In the genomic region with DNA sequence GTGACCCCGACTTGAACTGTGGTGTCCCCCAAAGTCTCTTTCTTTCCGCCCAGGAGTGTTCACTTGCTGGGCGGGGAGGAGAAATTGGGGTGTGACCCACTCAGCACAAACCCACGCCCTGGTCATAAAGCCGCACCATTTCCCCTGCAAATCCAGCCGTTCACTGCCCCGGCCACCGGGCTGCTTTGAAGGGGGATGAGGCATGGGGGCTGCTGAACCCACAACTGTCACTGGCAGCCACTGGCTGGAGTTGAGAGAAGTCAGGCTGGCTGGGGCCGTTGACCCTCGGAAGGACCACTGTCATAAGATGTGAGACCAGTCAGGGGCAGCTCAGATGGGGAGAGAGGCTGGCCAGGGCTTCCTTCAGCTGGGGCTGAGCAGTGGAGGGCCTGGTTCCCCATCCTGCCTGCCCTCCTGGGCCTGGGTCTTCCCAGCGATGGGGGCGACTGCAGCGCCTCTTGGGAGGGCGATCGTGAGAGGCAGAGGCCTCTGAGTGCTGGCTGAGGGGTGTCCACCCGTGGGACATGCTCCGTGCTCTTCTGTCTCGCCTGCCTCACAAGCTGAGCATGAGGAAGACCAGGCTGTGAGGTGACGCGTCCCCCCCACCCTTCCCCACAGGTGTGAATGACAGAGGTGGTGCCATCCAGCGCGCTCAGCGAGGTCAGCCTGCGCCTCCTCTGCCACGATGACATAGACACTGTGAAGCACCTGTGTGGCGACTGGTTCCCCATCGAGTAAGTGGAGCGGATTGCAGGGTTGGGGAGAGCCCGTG, we compare ENCODE assay signal across 29 cellular contexts. TPM values are rescaled to one million over a fixed set of nuclear protein-coding genes. Genes with fewer than 3 reads are reported as not detected.
DNase-seq lines count a peak whose midpoint lies in the region; ATAC-seq and TF ChIP-seq lines count a peak whose summit lies in the region.
"Had no signal": no experiment of that assay in that cellular context is flagged by ENCODE, and none has a peak within 500 bp of the region (broad histone marks: within the 10 kb centered on the region; RNA-seq: fewer than 3 reads in every experiment).

No MANE protein-coding gene starts in this region.

- TF ChIP-seq EP300 in stomach (IDR thresholded peaks at IDR 0.05), result no peak

- H3K27ac ChIP-seq in cardiac muscle cell (peak overlapping the region; percentile 60), right atrium auricular region (peak overlapping the region in 1 of 2 donors; percentile 35), stomach (no peak overlapping the region)
- no peak overlapping the region for H3K27ac ChIP-seq in naive thymus-derived CD4-positive, alpha-beta T cell (ENCODE audit: low read depth, low read length)
- H3K27ac ChIP-seq: HL-60, upper lobe of left lung, WERI-Rb-1 had no signal

- peaks cover 24% of the 10 kb centered on the region for H3K4me1 ChIP-seq in cardiac muscle cell (ENCODE audit: low read depth)
- H3K4me1 ChIP-seq in right atrium auricular region, result peaks cover 0 to 33% of the 10 kb centered on the region in 2 donors
- no peaks in the 10 kb centered on the region for H3K4me1 ChIP-seq in naive thymus-derived CD4-positive, alpha-beta T cell (ENCODE audit: control insufficient read depth in 2 of 2, insufficient read depth in 2 of 2, low read length in 2 of 2)
- H3K4me1 ChIP-seq in stomach, result peaks cover 11 to 54% (median 38%) of the 10 kb centered on the region in 4 donors

- H3K9me3 Mint-ChIP-seq in effector memory CD8-positive, alpha-beta T cell, result no peaks in the 10 kb centered on the region
- H3K9me3 Mint-ChIP-seq in naive thymus-derived CD4-positive, alpha-beta T cell, result no peaks in the 10 kb centered on the region
- H3K9me3 Mint-ChIP-seq: activated naive CD8-positive, alpha-beta T cell treated with anti-CD3 and anti-CD28 coated beads, Interleukin-2, amount 10 ng/mL, durations not matched to agents 7 days and 5 days; activated T-helper 1 cell treated with anti-CD3 and anti-CD28 coated beads, Interleukin-12 subunit alpha, Interleukin-12 subunit beta, Interleukin-2, Interleukin-4 antibody, amounts not matched to agents 30 ng/mL and 10 ng/mL and 1 ng/mL, durations not matched to agents 14 hours and 24 hours and 36 hours; nephron had no signal

- H3K4me3 ChIP-seq in cardiac muscle cell (no peak overlapping the region), right atrium auricular region (no peak overlapping the region), stomach (no peak overlapping the region)
- no peak overlapping the region for H3K4me3 ChIP-seq in naive thymus-derived CD4-positive, alpha-beta T cell (ENCODE audit: low read length)
- H3K4me3 ChIP-seq: Peyer's patch, upper lobe of left lung had no signal

- H3K9me3 ChIP-seq in cardiac muscle cell (ENCODE audit: low read depth), result no peaks in the 10 kb centered on the region
- H3K9me3 ChIP-seq in right atrium auricular region, result no peaks in the 10 kb centered on the region
- no peaks in the 10 kb centered on the region for H3K9me3 ChIP-seq in naive thymus-derived CD4-positive, alpha-beta T cell (ENCODE audit: control insufficient read depth in 2 of 3, low read length in 3 of 3)
- H3K9me3 ChIP-seq in stomach, result no peaks in the 10 kb centered on the region
- H3K9me3 ChIP-seq: Peyer's patch, upper lobe of left lung had no signal

- in situ Hi-C loops in GM13976 (cut with MboI; ENCODE audit: low sequenced_read_pairs, unreplicated experiment), result no loop called here

- peaks cover 45% of the 10 kb centered on the region for H3K36me3 Mint-ChIP-seq in effector memory CD8-positive, alpha-beta T cell (ENCODE audit: insufficient read depth)
- peaks cover 5 to 29% (median 11%) of the 10 kb centered on the region in 5 donors for H3K36me3 Mint-ChIP-seq in naive thymus-derived CD4-positive, alpha-beta T cell

- TF ChIP-seq CTCF in cardiac muscle cell (IDR thresholded peaks at IDR 0.05; ENCODE audit: low read depth, low read length) (no peak), right atrium auricular region (IDR thresholded peaks at IDR 0.05) (no peak), GM13976 (IDR thresholded peaks at IDR 0.05; ENCODE audit: borderline replicate concordance, control extremely low read depth, extremely low read depth, insufficient read depth, missing control alignments) (no peak), stomach (IDR thresholded peaks at IDR 0.05) (no peak)

- no peak for TF ChIP-seq POLR2A in stomach (IDR thresholded peaks at IDR 0.05)

- POLR2A ChIA-PET in naive thymus-derived CD4-positive, alpha-beta T cell (lab: Charles Lee), result no interaction called here

- CTCF ChIA-PET in naive thymus-derived CD4-positive, alpha-beta T cell (lab: Charles Lee), result no interaction called here

- H3K27me3 ChIP-seq in cardiac muscle cell, result no peaks in the 10 kb centered on the region
- H3K27me3 ChIP-seq in right atrium auricular region, result no peaks in the 10 kb centered on the region
- H3K27me3 ChIP-seq in naive thymus-derived CD4-positive, alpha-beta T cell (ENCODE audit: control insufficient read depth in 2 of 2, insufficient read depth in 2 of 2, low read length in 2 of 2), result no peaks in the 10 kb centered on the region
- H3K27me3 ChIP-seq in stomach, result no peaks in the 10 kb centered on the region
- H3K27me3 ChIP-seq: Peyer's patch, upper lobe of left lung had no signal

- no peaks in the 10 kb centered on the region for H3K27me3 Mint-ChIP-seq in effector memory CD8-positive, alpha-beta T cell
- no peaks in the 10 kb centered on the region for H3K27me3 Mint-ChIP-seq in naive thymus-derived CD4-positive, alpha-beta T cell
- H3K27me3 Mint-ChIP-seq: activated CD8-positive, alpha-beta memory T cell treated with anti-CD3 and anti-CD28 coated beads, Interleukin-2, amount 10 ng/mL, durations not matched to agents 7 days and 5 days; activated naive CD8-positive, alpha-beta T cell treated with anti-CD3 and anti-CD28 coated beads, Interleukin-2, amount 10 ng/mL, durations not matched to agents 7 days and 5 days had no signal

- H3K36me3 ChIP-seq in cardiac muscle cell, result peaks cover 6% of the 10 kb centered on the region
- H3K36me3 ChIP-seq in right atrium auricular region, result peaks cover 17% of the 10 kb centered on the region
- peaks cover 0 to 44% (median 5%) of the 10 kb centered on the region in 3 experiments for H3K36me3 ChIP-seq in naive thymus-derived CD4-positive, alpha-beta T cell (ENCODE audit: control insufficient read depth in 2 of 3, insufficient read depth in 3 of 3, low read length in 3 of 3)
- H3K36me3 ChIP-seq in stomach, result peaks cover 12 to 64% (median 52%) of the 10 kb centered on the region in 4 donors

- peaks cover 29 to 30% of the 10 kb centered on the region in 2 donors for H3K4me1 Mint-ChIP-seq in effector memory CD8-positive, alpha-beta T cell (ENCODE audit: low read depth in 2 of 2)
- peaks cover 11 to 37% (median 16%) of the 10 kb centered on the region in 7 donors for H3K4me1 Mint-ChIP-seq in naive thymus-derived CD4-positive, alpha-beta T cell
- H3K4me1 Mint-ChIP-seq: nephron had no signal

- peak overlapping the region in 1 of 2 donors; percentile 19 for H3K4me3 Mint-ChIP-seq in effector memory CD8-positive, alpha-beta T cell
- H3K4me3 Mint-ChIP-seq in naive thymus-derived CD4-positive, alpha-beta T cell, result peak overlapping the region in 1 of 10 donors; percentile 61
- H3K4me3 Mint-ChIP-seq: activated CD8-positive, alpha-beta memory T cell treated with anti-CD3 and anti-CD28 coated beads, Interleukin-2, amount 10 ng/mL, durations not matched to agents 7 days and 5 days; activated naive CD8-positive, alpha-beta T cell treated with anti-CD3 and anti-CD28 coated beads, Interleukin-2, amount 10 ng/mL, durations not matched to agents 7 days and 5 days; activated T-helper 1 cell treated with anti-CD3 and anti-CD28 coated beads, Interleukin-12 subunit alpha, Interleukin-12 subunit beta, Interleukin-2, Interleukin-4 antibody, amounts not matched to agents 30 ng/mL and 10 ng/mL and 1 ng/mL, durations not matched to agents 14 hours and 24 hours and 36 hours; nephron had no signal

- ATAC-seq in effector memory CD8-positive, alpha-beta T cell (replicated peaks), result no peak
- ATAC-seq in naive thymus-derived CD4-positive, alpha-beta T cell, result no peak
- ATAC-seq in GM21515 (IDR thresholded peaks at IDR 0.05; ENCODE audit: unreplicated experiment), result no peak
- ATAC-seq: activated CD8-positive, alpha-beta memory T cell treated with anti-CD3 and anti-CD28 coated beads, Interleukin-2, amount 10 ng/mL, durations not matched to agents 7 days and 5 days; left lobe of liver; sciatic nerve had no signal

- intact Hi-C loops in naive thymus-derived CD4-positive, alpha-beta T cell (cut with micrococcal nuclease), result no loop called here
- intact Hi-C loops in stomach (cut with DNase I; ENCODE audit: low total_unique reads), result no loop called here

- DNase-seq in cardiac muscle cell (ENCODE audit: low read depth in 1 of 2, low spot score in 1 of 2) (no peak), right atrium auricular region (ENCODE audit: low spot score) (no peak), GM13976 (ENCODE audit: low spot score) (no peak), stomach (no peak)
- no peak for DNase-seq in effector memory CD8-positive, alpha-beta T cell
- DNase-seq in naive thymus-derived CD4-positive, alpha-beta T cell, result no peak
- DNase-seq in activated CD4-positive, alpha-beta T cell treated with anti-CD3 and anti-CD28 coated beads for 4 hours, result no peak
- DNase-seq: ACHN; activated CD4-positive, alpha-beta T cell treated with anti-CD3 and anti-CD28 coated beads, Interleukin-2, amount 50 U/mL, for 1 hour; activated CD8-positive, alpha-beta memory T cell treated with anti-CD3 and anti-CD28 coated beads, Interleukin-2, amount 10 ng/mL, durations not matched to agents 7 days and 5 days; activated naive CD8-positive, alpha-beta T cell treated with anti-CD3 and anti-CD28 coated beads, Interleukin-2, amount 10 ng/mL, durations not matched to agents 7 days and 5 days; COR-L47; erythroblast; NCI-H1694 treated with DMSO at 0.1 percent for 48 hours; NCI-H2171 treated with DMSO at 0.1 percent for 48 hours; NCI-H526 treated with DMSO at 0.1 percent for 48 hours; WERI-Rb-1 had no signal

- peak overlapping the region; percentile 81 to 86 for H3K27ac Mint-ChIP-seq in effector memory CD8-positive, alpha-beta T cell
- peak overlapping the region in 5 of 9 donors; percentile 28 to 80 (median 62) for H3K27ac Mint-ChIP-seq in naive thymus-derived CD4-positive, alpha-beta T cell
- H3K27ac Mint-ChIP-seq: activated CD8-positive, alpha-beta memory T cell treated with anti-CD3 and anti-CD28 coated beads, Interleukin-2, amount 10 ng/mL, durations not matched to agents 7 days and 5 days; activated naive CD8-positive, alpha-beta T cell treated with anti-CD3 and anti-CD28 coated beads, Interleukin-2, amount 10 ng/mL, durations not matched to agents 7 days and 5 days; activated T-helper 1 cell treated with anti-CD3 and anti-CD28 coated beads, Interleukin-12 subunit alpha, Interleukin-12 subunit beta, Interleukin-2, Interleukin-4 antibody, amounts not matched to agents 30 ng/mL and 10 ng/mL and 1 ng/mL, durations not matched to agents 14 hours and 24 hours and 36 hours; nephron had no signal

- 87 to 93% (median 88%) methylated on average over 15 to 29 of the region's 29 CpGs for WGBS in stomach, 5 donors

RNA-seq across cellular contexts. Expression of a gene that starts 19.5 kb away (rescaled TPM):
- total RNA-seq in cardiac muscle cell (not detected in 2 replicates), right atrium auricular region (not detected), stomach (not detected)
- polyA plus RNA-seq in cardiac muscle cell (not detected in 2 replicates), stomach (not detected)
- not detected for total RNA-seq in naive thymus-derived CD4-positive, alpha-beta T cell
- polyA plus RNA-seq in naive thymus-derived CD4-positive, alpha-beta T cell, result not detected
- total RNA-seq: activated CD8-positive, alpha-beta memory T cell treated with anti-CD3 and anti-CD28 coated beads, Interleukin-2, amount 10 ng/mL, durations not matched to agents 7 days and 5 days; activated naive CD8-positive, alpha-beta T cell treated with anti-CD3 and anti-CD28 coated beads, Interleukin-2, amount 10 ng/mL, durations not matched to agents 7 days and 5 days; activated T-helper 1 cell treated with anti-CD3 and anti-CD28 coated beads, Interleukin-12 subunit alpha, Interleukin-12 subunit beta, Interleukin-2, Interleukin-4 antibody, amounts not matched to agents 30 ng/mL and 10 ng/mL and 1 ng/mL, durations not matched to agents 14 hours and 24 hours and 36 hours; astrocyte; fibroblast of villous mesenchyme; left lobe of liver; Peyer's patch; sciatic nerve; T-helper 2 cell treated with Interferon-gamma antibody and Interleukin-4, amounts not matched to agents 100 ng/mL and 5 ng/mL, for 36 hours; upper lobe of left lung had no signal
- polyA plus RNA-seq: BJ had no signal

RNA-seq across cellular contexts. Expression of a gene that starts 25.0 kb away (rescaled TPM):
- 23.3 and 29.0 TPM in 2 replicates for total RNA-seq in cardiac muscle cell
- 50.5 and 52.0 TPM in 2 replicates for polyA plus RNA-seq in cardiac muscle cell
- 10 to 100 TPM in 1 of 2 donors, 1 to 10 TPM in 1; 8.8 to 10.9 TPM for total RNA-seq in right atrium auricular region
- total RNA-seq in naive thymus-derived CD4-positive, alpha-beta T cell, result 10 to 100 TPM; 16.9 to 33.2 (median 28.0) TPM
- 10 to 100 TPM; 31.5 to 44.2 TPM for polyA plus RNA-seq in naive thymus-derived CD4-positive, alpha-beta T cell
- 10 to 100 TPM in 4 of 5 donors, 1 to 10 TPM in 1; 9.0 to 52.7 (median 22.2) TPM for total RNA-seq in stomach
- polyA plus RNA-seq in stomach, result 10 to 100 TPM in 1 of 3 donors, 1 to 10 TPM in 2; 6.7 to 14.1 (median 7.6) TPM

RNA-seq across cellular contexts. Expression of a gene that starts 32.3 kb away (rescaled TPM):
- total RNA-seq in cardiac muscle cell (43.9 and 50.7 TPM in 2 replicates), right atrium auricular region (10 to 100 TPM; 28.1 to 29.1 TPM), stomach (100 to 1,000 TPM in 2 of 5 donors, 10 to 100 TPM in 3; 25.3 to 155 (median 84.9) TPM)
- polyA plus RNA-seq in cardiac muscle cell (77.0 and 83.0 TPM in 2 replicates), stomach (10 to 100 TPM; 39.3 to 55.3 (median 54.4) TPM)
- total RNA-seq in naive thymus-derived CD4-positive, alpha-beta T cell, result 10 to 100 TPM; 38.7 to 63.7 (median 55.3) TPM
- polyA plus RNA-seq in naive thymus-derived CD4-positive, alpha-beta T cell, result 10 to 100 TPM; 41.2 to 58.9 TPM

RNA-seq across cellular contexts. Expression of a gene that starts 32.5 kb away (rescaled TPM):
- total RNA-seq in cardiac muscle cell (1.2 and 2.1 TPM in 2 replicates), right atrium auricular region (1 to 10 TPM; 1.3 to 2.2 TPM), stomach (1 to 10 TPM in 2 of 5 donors, under 1 TPM in 2, not detected in 1; 0.45 to 2.2 (median 1.1) TPM)
- polyA plus RNA-seq in cardiac muscle cell (0.56 and 2.5 TPM in 2 replicates), stomach (1 to 10 TPM in 1 of 3 donors, under 1 TPM in 2; 0.68 to 1.1 (median 0.78) TPM)
- 1 to 10 TPM; 2.2 to 5.9 (median 3.8) TPM for total RNA-seq in naive thymus-derived CD4-positive, alpha-beta T cell
- 1 to 10 TPM; 1.7 to 2.1 TPM for polyA plus RNA-seq in naive thymus-derived CD4-positive, alpha-beta T cell
